1 cellular context compared by ENCODE assay signal in genomic region chr2:112584134-112584890, GRCh38.
A peak's percentile ranks its signal among the peaks of the same experiment; 100 is the strongest.
TF ChIP-seq lines count a peak whose summit lies in the region.

Gene CHCHD5 (plus strand): TSS chr2:112584609. CDS start chr2:112584648, 39 bp downstream.

TF ChIP-seq in HepG2, 621 proteins besides CTCF, POLR2A, EP300 and RAD21 (continued from another document and continues in another):
- peak; percentile 94; the same call in 1 of the 2 replicates for TF ChIP-seq THAP9 (CRISPR knock-in tag; IDR thresholded peaks at IDR 0.05; ENCODE audit: borderline replicate concordance)
- peak; percentile 71; the same call in 1 of the 2 replicates for TF ChIP-seq FOXP4 (CRISPR knock-in tag; IDR thresholded peaks at IDR 0.05)
- TF ChIP-seq SYNCRIP (IDR thresholded peaks at IDR 0.05; ENCODE audit: insufficient read depth, low read depth, low read length): no peak
- TF ChIP-seq RERE (CRISPR knock-in tag; IDR thresholded peaks at IDR 0.05; ENCODE audit: low read depth): 0 out of 2 replicates have a peak, but pooled peaks have one; percentile 13
- peak; percentile 86; the same call in 1 of the 2 replicates for TF ChIP-seq TOE1 (CRISPR knock-in tag; IDR thresholded peaks at IDR 0.05)
- 0 out of 2 replicates have a peak, but pooled peaks have one; percentile 74 for TF ChIP-seq SAFB2 (CRISPR knock-in tag; IDR thresholded peaks at IDR 0.05; ENCODE audit: borderline replicate concordance, low read depth)
- peak; percentile 93; the same call in 1 of the 2 replicates for TF ChIP-seq ARID2 (CRISPR knock-in tag; IDR thresholded peaks at IDR 0.05; ENCODE audit: borderline replicate concordance)
- TF ChIP-seq EEA1 (CRISPR knock-in tag; IDR thresholded peaks at IDR 0.05; ENCODE audit: borderline replicate concordance): peak; percentile 64
- TF ChIP-seq ZNF562 (CRISPR knock-in tag; IDR thresholded peaks at IDR 0.05; ENCODE audit: borderline replicate concordance): no peak
- no peak for TF ChIP-seq ZMAT5 (CRISPR knock-in tag; IDR thresholded peaks at IDR 0.05; ENCODE audit: borderline replicate concordance, low read depth)
- no peak for TF ChIP-seq E2F5 (CRISPR knock-in tag; conservative IDR thresholded peaks at IDR 0.05)
- peak; percentile 59 for TF ChIP-seq NR1H2 (CRISPR knock-in tag; IDR thresholded peaks at IDR 0.05; ENCODE audit: borderline replicate concordance, low read depth)
- TF ChIP-seq ZNF350 (CRISPR knock-in tag; IDR thresholded peaks at IDR 0.05; ENCODE audit: borderline replicate concordance, low read depth): peak; percentile 96
- TF ChIP-seq ZNF577 (CRISPR knock-in tag; IDR thresholded peaks at IDR 0.05; ENCODE audit: borderline replicate concordance, low read depth): no peak
- no peak for TF ChIP-seq FOXM1 (CRISPR knock-in tag; IDR thresholded peaks at IDR 0.05)
- peak; percentile 94 for TF ChIP-seq IRF9 (CRISPR knock-in tag; IDR thresholded peaks at IDR 0.05; ENCODE audit: borderline replicate concordance)
- TF ChIP-seq ZFP37 (CRISPR knock-in tag; IDR thresholded peaks at IDR 0.05; ENCODE audit: borderline replicate concordance): peak; percentile 46
- TF ChIP-seq ZNF687 (CRISPR knock-in tag; IDR thresholded peaks at IDR 0.05): peak; percentile 96
- peak; percentile 66; the same call in 1 of the 2 replicates for TF ChIP-seq ZNF333 (CRISPR knock-in tag; IDR thresholded peaks at IDR 0.05; ENCODE audit: borderline replicate concordance)
- no peak for TF ChIP-seq HOXA9 (CRISPR knock-in tag; IDR thresholded peaks at IDR 0.05; ENCODE audit: borderline replicate concordance)
- TF ChIP-seq ZNF570 (CRISPR knock-in tag; IDR thresholded peaks at IDR 0.05; ENCODE audit: borderline replicate concordance): no peak
- no peak for TF ChIP-seq GLMP (CRISPR knock-in tag; IDR thresholded peaks at IDR 0.05; ENCODE audit: borderline replicate concordance)
- peak; percentile 81 for TF ChIP-seq CBFB (CRISPR knock-in tag; IDR thresholded peaks at IDR 0.05)
- no peak for TF ChIP-seq SNRNP70 (IDR thresholded peaks at IDR 0.05; ENCODE audit: low read depth, low read length)
